In genomic region chr19:45106363-45106762, GRCh38 we compare ENCODE assay signal across 1 cellular context.
TF ChIP-seq lines count a peak whose summit lies in the region.

No MANE protein-coding gene starts in this region.

TF ChIP-seq in HepG2, 621 proteins besides CTCF, POLR2A, EP300 and RAD21:
- peak; percentile 86 for TF ChIP-seq ZNF770 (CRISPR knock-in tag; IDR thresholded peaks at IDR 0.05)
- TF ChIP-seq ZBTB33 (CRISPR knock-in tag; IDR thresholded peaks at IDR 0.05), result peak; percentile 61
